Comparison of ENCODE assay signal across 8 cellular contexts in the genomic region with DNA sequence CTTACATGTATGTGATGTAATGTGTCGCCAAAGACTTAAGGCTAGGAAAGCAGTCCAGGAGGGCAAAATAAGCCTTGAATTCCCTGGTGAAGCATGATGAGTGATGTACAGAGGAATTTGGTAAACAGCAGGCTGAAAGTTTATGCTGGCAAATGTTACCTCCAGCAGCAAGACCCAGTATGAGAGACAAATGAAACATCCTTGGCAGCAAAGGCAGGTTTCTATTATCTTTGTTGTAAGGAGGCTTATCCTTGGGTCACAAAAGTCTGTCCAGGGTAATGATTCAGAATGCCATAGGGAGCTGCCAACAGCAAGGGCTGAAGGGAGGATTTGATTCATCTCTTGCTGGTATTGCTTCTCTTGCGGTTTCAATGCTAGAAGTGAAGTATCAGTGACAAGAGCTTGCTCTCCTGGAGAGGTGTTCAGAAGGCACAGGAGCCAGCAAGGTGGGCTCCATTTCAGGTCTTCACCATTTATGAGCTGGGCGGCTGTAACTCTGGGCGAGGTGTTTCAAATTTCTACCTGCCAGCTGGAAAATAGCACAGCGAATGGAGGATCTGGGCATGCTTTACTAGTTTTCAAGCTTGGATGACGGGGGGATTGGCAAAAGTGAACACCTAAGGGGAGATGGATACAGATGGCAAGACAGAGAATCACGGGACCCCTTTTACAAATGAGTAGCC.
DNase-seq lines count a peak whose midpoint lies in the region; ATAC-seq and TF ChIP-seq lines count a peak whose summit lies in the region.

No MANE protein-coding gene starts in this region.

- peak; percentile 9 for ATAC-seq in GM21423 (IDR thresholded peaks at IDR 0.05; ENCODE audit: unreplicated experiment)
- ATAC-seq in activated CD8-positive, alpha-beta T cell treated with anti-CD3 and anti-CD28 coated beads for 36 hours, result peak; percentile 14
- peak; percentile 6 to 79 for ATAC-seq in left cardiac atrium
- ATAC-seq in left colon, result no peak

- POLR2A ChIA-PET in activated CD8-positive, alpha-beta T cell treated with anti-CD3 and anti-CD28 coated beads for 36 hours (lab: Charles Lee), result no interaction called here

- DNase-seq in A172 (ENCODE audit: low spot score) (peak; percentile 40), left cardiac atrium (no peak), NCI-H2171 (lab: John Stamatoyannopoulos, UW) (no peak), left colon (no peak), nucleus accumbens (lab: John Stamatoyannopoulos, UW) (no peak), hepatocyte (ENCODE audit: low spot score) (no peak)
- no peak for DNase-seq in activated CD8-positive, alpha-beta T cell treated with anti-CD3 and anti-CD28 coated beads for 36 hours

- H2AFZ ChIP-seq in hepatocyte, result no peak overlapping the region

- no peak for TF ChIP-seq CTCF in activated CD8-positive, alpha-beta T cell treated with anti-CD3 and anti-CD28 coated beads for 36 hours (IDR thresholded peaks at IDR 0.05)
- TF ChIP-seq CTCF in hepatocyte (IDR thresholded peaks at IDR 0.05; ENCODE audit: poor library complexity), result no peak

- H3K9me2 ChIP-seq in hepatocyte (replicated peaks; ENCODE audit: insufficient read depth), result no peaks in the 10 kb centered on the region

- no peaks in the 10 kb centered on the region for H3K4me1 ChIP-seq in hepatocyte (ENCODE audit: insufficient read depth)

- no peak overlapping the region for H3K4me3 ChIP-seq in hepatocyte

- H3K27me3 Mint-ChIP-seq in activated CD8-positive, alpha-beta T cell treated with anti-CD3 and anti-CD28 coated beads for 36 hours, result peaks cover 5% of the 10 kb centered on the region

- H3K79me2 ChIP-seq in hepatocyte, result no peaks in the 10 kb centered on the region

- H3K27ac Mint-ChIP-seq in activated CD8-positive, alpha-beta T cell treated with anti-CD3 and anti-CD28 coated beads for 36 hours, result no peak overlapping the region

- CTCF ChIA-PET in activated CD8-positive, alpha-beta T cell treated with anti-CD3 and anti-CD28 coated beads for 36 hours (lab: Charles Lee), result interaction anchor here (0.5 to 20.7 kb wide), 132 partner anchors 9 to 879 kb away, joined by 3 to 409 read pairs (median 5); a partner anchor contains a TSS

- intact Hi-C loops in activated CD8-positive, alpha-beta T cell treated with anti-CD3 and anti-CD28 coated beads for 36 hours (cut with micrococcal nuclease), result loop anchor here (2.0 to 5.0 kb wide), 5 partner anchors 227 to 782 kb away; no protein-coding TSS in a partner anchor
- intact Hi-C loops in left cardiac atrium (cut with DNase I), result loop anchor here (2.0 to 10.0 kb wide), 8 partner anchors 264 to 778 kb away; no protein-coding TSS in a partner anchor
- intact Hi-C loops in left colon (cut with DNase I, micrococcal nuclease), result loop anchor here (5.0 to 10.0 kb wide), 5 partner anchors 274 to 553 kb away; no protein-coding TSS in a partner anchor

- no peak overlapping the region for H3K27ac ChIP-seq in hepatocyte

- WGBS in hepatocyte (ENCODE audit: low lambda C conversion rate, missing lambda C conversion rate), result 66% methylated on average over 7 of the region's 7 CpGs

- no peak overlapping the region for H3K4me2 ChIP-seq in hepatocyte

- no peaks in the 10 kb centered on the region for H3K36me3 ChIP-seq in hepatocyte (replicated peaks; ENCODE audit: insufficient read depth, low read depth)

- H3K36me3 Mint-ChIP-seq in activated CD8-positive, alpha-beta T cell treated with anti-CD3 and anti-CD28 coated beads for 36 hours (ENCODE audit: low read depth), result no peaks in the 10 kb centered on the region

- H3K27me3 ChIP-seq in hepatocyte, result no peaks in the 10 kb centered on the region

- H3K4me1 Mint-ChIP-seq in activated CD8-positive, alpha-beta T cell treated with anti-CD3 and anti-CD28 coated beads for 36 hours (ENCODE audit: low read depth), result peaks cover 2% of the 10 kb centered on the region

- H3K9me3 Mint-ChIP-seq in activated CD8-positive, alpha-beta T cell treated with anti-CD3 and anti-CD28 coated beads for 36 hours, result no peaks in the 10 kb centered on the region

- H3K4me3 Mint-ChIP-seq in activated CD8-positive, alpha-beta T cell treated with anti-CD3 and anti-CD28 coated beads for 36 hours, result no peak overlapping the region

- H4K20me1 ChIP-seq in hepatocyte (ENCODE audit: insufficient read depth, poor library complexity, severe bottlenecking), result no peaks in the 10 kb centered on the region

- H3K9me3 ChIP-seq in hepatocyte (ENCODE audit: low read depth), result no peaks in the 10 kb centered on the region
